ENCODE assay signal across 8 cellular contexts in the genomic region with DNA sequence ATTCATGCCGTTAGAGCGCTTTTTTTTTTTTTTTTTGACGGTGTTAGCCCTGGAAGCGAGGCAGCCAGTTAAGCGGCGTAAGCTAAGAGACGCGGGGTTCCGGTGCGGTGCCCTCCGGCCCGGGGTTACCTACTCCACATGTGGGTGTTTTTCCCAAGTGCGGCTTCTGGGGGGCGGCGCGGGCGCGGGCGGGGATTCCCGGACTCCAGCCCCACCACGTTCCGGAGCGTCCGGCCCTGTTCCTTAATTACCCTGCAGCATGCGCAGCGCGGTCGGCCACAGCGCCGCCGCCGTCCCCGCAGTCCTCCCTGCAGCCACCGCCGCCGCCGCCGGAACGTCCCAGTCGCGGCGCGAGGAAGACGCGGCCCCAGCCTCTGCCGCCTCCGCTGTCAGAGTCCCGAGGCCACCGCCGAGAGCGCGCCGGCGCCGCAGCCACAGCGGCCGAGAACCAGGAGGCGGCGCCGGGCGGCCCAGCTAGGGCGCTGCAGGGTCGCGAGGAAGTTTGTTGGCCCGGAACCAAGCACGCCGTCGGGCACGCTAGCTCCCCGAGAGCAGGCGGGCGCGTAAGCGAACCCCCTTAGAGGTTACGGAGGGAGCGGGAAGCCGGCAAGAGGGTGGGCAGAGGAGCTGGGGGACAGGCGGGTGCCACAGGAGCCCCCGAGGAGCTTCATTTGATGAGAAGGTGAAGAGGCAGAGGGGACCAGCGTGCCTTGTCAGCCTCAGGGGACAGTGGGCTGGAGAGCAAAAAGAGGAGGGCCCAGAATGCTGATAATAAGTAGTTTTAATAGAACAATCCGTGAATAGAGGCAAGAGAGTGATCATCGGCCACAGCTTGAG. TPM values are rescaled to one million over a fixed set of nuclear protein-coding genes. Genes with fewer than 3 reads are reported as not detected.
DNase-seq lines count a peak whose midpoint lies in the region; ATAC-seq and TF ChIP-seq lines count a peak whose summit lies in the region.

No MANE protein-coding gene starts in this region.

- peak overlapping the region; percentile 32 to 73 (median 66); a peak in 21 of 22 replicates for H3K9ac ChIP-seq in BLaER1 treated with 17β-estradiol and CSF1 and Interleukin-3, amounts not matched to agents 10 nM and 100 nM
- H3K9ac ChIP-seq in trophoblast cell (ENCODE audit: low read length) = peak overlapping the region; percentile 77

- peak overlapping the region; percentile 27 for H2BK120ac ChIP-seq in trophoblast cell (ENCODE audit: insufficient read depth, low read length, poor library complexity)

- peak; percentile 82 for DNase-seq in activated effector memory CD4-positive, alpha-beta T cell treated with anti-CD3 and anti-CD28 coated beads, Interleukin-2, amount 50 U/mL, for 16 hours
- DNase-seq in head of caudate nucleus (peak in 40 of 42 donors; percentile 12 to 76 (median 49)), trophoblast cell (peak; percentile 57 to 79), ureter (ENCODE audit: low spot score) (peak; percentile 53)

- peak; percentile 50 for TF ChIP-seq POLR2A in GM19099 (IDR thresholded peaks at IDR 0.05; ENCODE audit: extremely low read depth, insufficient read length, low read depth)

- H4K12ac ChIP-seq in trophoblast cell (ENCODE audit: low read depth, low read length) = peak overlapping the region; percentile 10

- H3K79me1 ChIP-seq in trophoblast cell (ENCODE audit: low read length) = peaks cover 9% of the 10 kb centered on the region

- ATAC-seq in HG03378 (IDR thresholded peaks at IDR 0.05; ENCODE audit: unreplicated experiment) = peak; percentile 41

- peak overlapping the region; percentile 83 to 98 (median 93) for H3K4me2 ChIP-seq in BLaER1 treated with 17β-estradiol and CSF1 and Interleukin-3, amounts not matched to agents 10 nM and 100 nM
- peak overlapping the region; percentile 99 for H3K4me2 ChIP-seq in trophoblast cell (ENCODE audit: low read length)

- H3K27me3 ChIP-seq in BLaER1 treated with 17β-estradiol and CSF1 and Interleukin-3, amounts not matched to agents 10 nM and 100 nM = peaks cover 34 to 49% (median 41%) of the 10 kb centered on the region in 11 experiments
- H3K27me3 ChIP-seq in trophoblast cell (ENCODE audit: insufficient read depth, low read length) = no peaks in the 10 kb centered on the region

- H2BK5ac ChIP-seq in trophoblast cell (ENCODE audit: low read depth, low read length, poor library complexity) = peak overlapping the region; percentile 18

- no peak overlapping the region for H2AK5ac ChIP-seq in trophoblast cell (ENCODE audit: low read length)

- H3K4ac ChIP-seq in trophoblast cell (ENCODE audit: low read depth, low read length) = peak overlapping the region; percentile 24

- intact Hi-C loops in head of caudate nucleus (cut with DNase I) = no loop called here

- WGBS in trophoblast cell (ENCODE audit: extremely low coverage, insufficient coverage, insufficient read length) = no CpG with 5 or more reads among the region's 82 CpGs

- no peaks in the 10 kb centered on the region for H3K9me3 ChIP-seq in BLaER1 treated with 17β-estradiol and CSF1 and Interleukin-3, amounts not matched to agents 10 nM and 100 nM (replicated peaks in 1 of 11)
- no peaks in the 10 kb centered on the region for H3K9me3 ChIP-seq in trophoblast cell (ENCODE audit: insufficient read depth, low read depth, low read length)

- peak overlapping the region; percentile 47 for H3K14ac ChIP-seq in trophoblast cell (ENCODE audit: low read length)

- peak overlapping the region; percentile 20 for H3K18ac ChIP-seq in trophoblast cell (ENCODE audit: low read length)

- peak overlapping the region; percentile 59 to 75 (median 64) for H3K4me3 ChIP-seq in BLaER1 treated with 17β-estradiol and CSF1 and Interleukin-3, amounts not matched to agents 10 nM and 100 nM
- peak overlapping the region; percentile 82 for H3K4me3 ChIP-seq in trophoblast cell (ENCODE audit: low read depth, low read length)

- peaks cover 0 to 15% (median 7%) of the 10 kb centered on the region in 10 experiments; a peak in 11 of 20 replicates for H3K4me1 ChIP-seq in BLaER1 treated with 17β-estradiol and CSF1 and Interleukin-3, amounts not matched to agents 10 nM and 100 nM
- H3K4me1 ChIP-seq in trophoblast cell (ENCODE audit: control insufficient read depth in 1 of 2, insufficient read depth in 2 of 2, low read length in 2 of 2) = peaks cover 0 to 2% of the 10 kb centered on the region in 2 experiments

- peaks cover 0 to 5% (median 0%) of the 10 kb centered on the region in 11 experiments; a peak in 1 of 22 replicates for H4K20me1 ChIP-seq in BLaER1 treated with 17β-estradiol and CSF1 and Interleukin-3, amounts not matched to agents 10 nM and 100 nM

- H2AFZ ChIP-seq in trophoblast cell (ENCODE audit: insufficient read depth, low read length, poor library complexity) = peak overlapping the region; percentile 62

- no peaks in the 10 kb centered on the region for H3K36me3 ChIP-seq in BLaER1 treated with 17β-estradiol and CSF1 and Interleukin-3, amounts not matched to agents 10 nM and 100 nM
- H3K36me3 ChIP-seq in trophoblast cell (ENCODE audit: control insufficient read depth in 1 of 2, insufficient read depth in 2 of 2, low read length in 2 of 2) = no peaks in the 10 kb centered on the region

- no peak overlapping the region for H3K23ac ChIP-seq in trophoblast cell (ENCODE audit: low read length)

- H3K79me2 ChIP-seq in trophoblast cell (ENCODE audit: control insufficient read depth, insufficient read depth, low read length, poor library complexity) = peaks cover 3% of the 10 kb centered on the region

- peak overlapping the region; percentile 49 for H4K91ac ChIP-seq in trophoblast cell (ENCODE audit: low read depth, low read length)

- peak overlapping the region in 4 of 11 experiments; percentile 1 to 37 (median 22); a peak in 5 of 22 replicates for H3K27ac ChIP-seq in BLaER1 treated with 17β-estradiol and CSF1 and Interleukin-3, amounts not matched to agents 10 nM and 100 nM
- H3K27ac ChIP-seq in trophoblast cell (ENCODE audit: low read depth, low read length) = peak overlapping the region; percentile 18

- peak overlapping the region; percentile 64 for H4K8ac ChIP-seq in trophoblast cell (ENCODE audit: low read depth, low read length)

- H2BK12ac ChIP-seq in trophoblast cell (ENCODE audit: low read length) = peak overlapping the region; percentile 4

TF ChIP-seq in PFSK-1, 5 proteins besides CTCF, POLR2A, EP300 and RAD21:
- no peak for TF ChIP-seq SIN3A (IDR thresholded peaks at IDR 0.05; ENCODE audit: borderline replicate concordance, insufficient read depth, low read length)
- TF ChIP-seq TAF1 (IDR thresholded peaks at IDR 0.05; ENCODE audit: borderline replicate concordance, insufficient read depth, low read length) = no peak
- peak; percentile 26 for TF ChIP-seq FOXP2 (optimal IDR thresholded peaks at IDR 0.05; ENCODE audit: borderline replicate concordance, extremely low read depth, extremely low read length, insufficient read depth)

RNA-seq across cellular contexts. Expression of a gene that starts 0.9 kb away (rescaled TPM):
- polyA plus RNA-seq in PFSK-1 (2012; ENCODE audit: insufficient read length, low read depth) = not detected
- 3.9 and 4.2 TPM in 2 replicates for polyA plus RNA-seq in trophoblast cell (2013)
- total RNA-seq in ureter = 1.7 TPM
